1 cellular context compared by ENCODE assay signal in genomic region chr19:14135355-14135754, GRCh38.
TF ChIP-seq lines count a peak whose summit lies in the region.

No MANE protein-coding gene starts in this region.

TF ChIP-seq in HCT116, 20 proteins besides CTCF, POLR2A, EP300 and RAD21:
- TF ChIP-seq JUND (IDR thresholded peaks at IDR 0.05) (no peak), EGR1 (IDR thresholded peaks at IDR 0.05; ENCODE audit: low read depth) (no peak), SIN3A (IDR thresholded peaks at IDR 0.05; ENCODE audit: low read depth) (no peak), POLR2AphosphoS5 (IDR thresholded peaks at IDR 0.05; ENCODE audit: low read depth, low read length) (no peak), ATF3 (IDR thresholded peaks at IDR 0.05) (no peak), MAX (IDR thresholded peaks at IDR 0.05) (no peak), ELF1 (IDR thresholded peaks at IDR 0.05; ENCODE audit: borderline replicate concordance, low read depth) (no peak), ZBTB33 (IDR thresholded peaks at IDR 0.05; ENCODE audit: extremely low read depth, insufficient replicate concordance, low read length) (no peak), EZH2 (IDR thresholded peaks at IDR 0.05) (no peak), SP1 (IDR thresholded peaks at IDR 0.05; ENCODE audit: low read depth) (no peak), REST (IDR thresholded peaks at IDR 0.05; ENCODE audit: low read depth) (no peak)
